In the genomic region with DNA sequence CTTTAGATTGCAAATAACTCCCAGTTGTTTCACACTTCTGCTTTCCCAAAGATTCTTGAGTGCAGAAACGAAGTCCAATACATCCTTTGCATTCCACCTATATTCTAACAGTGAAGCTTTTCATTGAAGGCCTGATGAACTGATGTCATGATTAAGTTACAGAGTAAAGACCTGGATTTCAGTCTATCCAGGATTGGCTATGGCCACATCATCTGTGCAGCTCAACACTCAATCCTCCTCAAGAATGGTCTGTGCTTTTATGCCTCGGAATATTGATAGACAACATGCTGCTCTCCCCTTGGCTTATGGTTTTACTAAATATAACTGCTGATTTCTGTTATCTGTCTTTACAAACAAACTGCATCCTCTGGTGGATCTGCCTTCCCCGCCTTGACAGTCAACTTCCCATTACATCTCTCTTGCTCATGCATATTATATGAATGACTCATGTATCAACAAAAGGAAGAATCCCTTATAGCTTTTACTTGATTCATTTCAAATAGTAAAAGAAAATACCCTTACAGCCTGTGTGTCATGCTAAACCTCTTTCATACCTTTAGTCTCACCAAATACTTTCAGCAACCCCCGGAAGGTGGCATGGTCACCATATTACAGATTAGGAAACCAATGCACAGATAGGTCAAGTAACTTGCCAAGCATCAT, we compare ENCODE assay signal across 15 cellular contexts. TPM values are rescaled to one million over a fixed set of nuclear protein-coding genes. Genes with fewer than 3 reads are reported as not detected.
DNase-seq lines count a peak whose midpoint lies in the region; ATAC-seq, FAIRE-seq and TF ChIP-seq lines count a peak whose summit lies in the region.
"Had no signal": no experiment of that assay in that cellular context is flagged by ENCODE, and none has a peak within 500 bp of the region (broad histone marks: within the 10 kb centered on the region; RNA-seq: fewer than 3 reads in every experiment).

No MANE protein-coding gene starts in this region.

- 2% methylated on average over 4 of the region's 4 CpGs for WGBS in A549 (ENCODE audit: missing lambda C conversion rate)

- no peaks in the 10 kb centered on the region for H3K27me3 Mint-ChIP-seq in HFFc6 (ENCODE audit: insufficient read depth)
- peaks cover 6% of the 10 kb centered on the region for H3K27me3 Mint-ChIP-seq in activated CD8-positive, alpha-beta T cell treated with anti-CD3 and anti-CD28 coated beads for 36 hours

- peaks cover 72% of the 10 kb centered on the region for H3K4me1 Mint-ChIP-seq in HFFc6 (ENCODE audit: low read depth)
- H3K4me1 Mint-ChIP-seq in activated CD8-positive, alpha-beta T cell treated with anti-CD3 and anti-CD28 coated beads for 36 hours (ENCODE audit: low read depth), result no peaks in the 10 kb centered on the region
- H3K4me1 Mint-ChIP-seq: activated naive CD8-positive, alpha-beta T cell treated with anti-CD3 and anti-CD28 coated beads, Interleukin-2, amount 50 U/mL, for 24 hours; B cell had no signal

- no peak for TF ChIP-seq RAD21 in A549 (conservative IDR thresholded peaks at IDR 0.05 in 1 of 2, IDR thresholded peaks at IDR 0.05 in 1 of 2)

- H3K9me3 ChIP-seq in A549, result no peaks in the 10 kb centered on the region
- no peaks in the 10 kb centered on the region for H3K9me3 ChIP-seq in adipocyte (ENCODE audit: control insufficient read depth, low read length)
- H3K9me3 ChIP-seq: right atrium auricular region, thyroid gland had no signal

- no peaks in the 10 kb centered on the region for H3K27me3 ChIP-seq in adipocyte (replicated peaks; ENCODE audit: control insufficient read depth, insufficient read depth, low read length)
- H3K27me3 ChIP-seq: right atrium auricular region, thyroid gland had no signal

- TF ChIP-seq CTCF in A549 (IDR thresholded peaks at IDR 0.05), result no peak
- TF ChIP-seq CTCF in HFFc6 (IDR thresholded peaks at IDR 0.05), result no peak
- no peak for TF ChIP-seq CTCF in activated CD8-positive, alpha-beta T cell treated with anti-CD3 and anti-CD28 coated beads for 36 hours (IDR thresholded peaks at IDR 0.05)

- H3K27ac ChIP-seq in A549, result peak overlapping the region in 1 of 2 experiments; percentile 44; a peak in 2 of 6 replicates
- H3K27ac ChIP-seq: right atrium auricular region, thyroid gland had no signal

- H3K4me3 ChIP-seq in A549 (no peak overlapping the region), adipocyte (ENCODE audit: low read length) (no peak overlapping the region)
- H3K4me3 ChIP-seq: right atrium auricular region, thyroid gland had no signal

- no peak overlapping the region for H3K9ac ChIP-seq in adipocyte (ENCODE audit: low read length)

- H3K4me1 ChIP-seq in A549, result peaks cover 12% of the 10 kb centered on the region; the same call in 2 of the 3 replicates
- peaks cover 9% of the 10 kb centered on the region for H3K4me1 ChIP-seq in adipocyte (ENCODE audit: control insufficient read depth, insufficient read depth, low read length)
- H3K4me1 ChIP-seq: right atrium auricular region, thyroid gland had no signal

- peak; percentile 60 to 81; a peak in 5 of 6 replicates for ATAC-seq in A549
- ATAC-seq in HG03175 (IDR thresholded peaks at IDR 0.05; ENCODE audit: unreplicated experiment), result no peak
- no peak for ATAC-seq in activated CD8-positive, alpha-beta T cell treated with anti-CD3 and anti-CD28 coated beads for 36 hours
- ATAC-seq: activated naive CD8-positive, alpha-beta T cell treated with anti-CD3 and anti-CD28 coated beads, Interleukin-2, amount 50 U/mL, for 24 hours had no signal

- H3K4me3 Mint-ChIP-seq in HFFc6, result peak overlapping the region; percentile 28; the same call in 1 of the 2 replicates
- no peak overlapping the region for H3K4me3 Mint-ChIP-seq in activated CD8-positive, alpha-beta T cell treated with anti-CD3 and anti-CD28 coated beads for 36 hours
- H3K4me3 Mint-ChIP-seq: activated naive CD8-positive, alpha-beta T cell treated with anti-CD3 and anti-CD28 coated beads, Interleukin-2, amount 50 U/mL, for 24 hours; B cell had no signal

- FAIRE-seq in A549 (lab: Jason Lieb, UNC), result no peak

- CTCF ChIA-PET in A549 (lab: Yijun Ruan, JAX), result interaction anchor here (0.9 to 2.5 kb wide), 6 partner anchors 8 to 903 kb away, joined by 3 to 13 read pairs (median 4); no protein-coding TSS in a partner anchor
- CTCF ChIA-PET in activated CD8-positive, alpha-beta T cell treated with anti-CD3 and anti-CD28 coated beads for 36 hours (lab: Charles Lee), result interaction anchor here (1.0 to 1.6 kb wide), 4 partner anchors 8 to 471 kb away, joined by 3 to 12 read pairs (median 4); no protein-coding TSS in a partner anchor

- H3K9me3 Mint-ChIP-seq in HFFc6, result no peaks in the 10 kb centered on the region
- H3K9me3 Mint-ChIP-seq in activated CD8-positive, alpha-beta T cell treated with anti-CD3 and anti-CD28 coated beads for 36 hours, result no peaks in the 10 kb centered on the region
- H3K9me3 Mint-ChIP-seq: activated naive CD8-positive, alpha-beta T cell treated with anti-CD3 and anti-CD28 coated beads, Interleukin-2, amount 50 U/mL, for 24 hours had no signal

- no peak for TF ChIP-seq EP300 in A549 (IDR thresholded peaks at IDR 0.05)

- intact Hi-C loops in activated CD8-positive, alpha-beta T cell treated with anti-CD3 and anti-CD28 coated beads for 36 hours (cut with micrococcal nuclease), result loop anchor here (10.0 kb wide), 2 partner anchors 257 to 337 kb away; no protein-coding TSS in a partner anchor

- DNase-seq in A549 (ENCODE audit: low read depth in 1 of 2, low spot score in 1 of 2), result peak; percentile 42 to 46
- DNase-seq in HFFc6, result peak; percentile 83
- peak; percentile 56 for DNase-seq in adipocyte (ENCODE audit: low read depth)
- peak; percentile 24 for DNase-seq in foreskin melanocyte
- no peak for DNase-seq in stimulated activated naive CD4-positive, alpha-beta T cell treated with Interleukin-2 at 50 U/mL for 16 hours (lab: John Stamatoyannopoulos, UW)
- no peak for DNase-seq in activated CD8-positive, alpha-beta T cell treated with anti-CD3 and anti-CD28 coated beads for 36 hours
- no peak for DNase-seq in pons (ENCODE audit: low spot score)
- DNase-seq: activated naive CD8-positive, alpha-beta T cell treated with anti-CD3 and anti-CD28 coated beads, Interleukin-2, amount 50 U/mL, for 24 hours; GDM1; NCI-H1930; T-helper 1 cell; thyroid gland had no signal

- no peaks in the 10 kb centered on the region for H3K36me3 ChIP-seq in adipocyte (ENCODE audit: control insufficient read depth, insufficient read depth, low read length, severe bottlenecking)
- H3K36me3 ChIP-seq: right atrium auricular region, thyroid gland had no signal

- peak overlapping the region; percentile 27; the same call in 2 of the 3 replicates for H3K4me2 ChIP-seq in A549

- POLR2A ChIA-PET in A549 (lab: Yijun Ruan, JAX), result no interaction called here
- POLR2A ChIA-PET in activated CD8-positive, alpha-beta T cell treated with anti-CD3 and anti-CD28 coated beads for 36 hours (lab: Charles Lee), result no interaction called here

- H3K36me3 Mint-ChIP-seq in HFFc6 (ENCODE audit: low read depth), result no peaks in the 10 kb centered on the region
- no peaks in the 10 kb centered on the region for H3K36me3 Mint-ChIP-seq in activated CD8-positive, alpha-beta T cell treated with anti-CD3 and anti-CD28 coated beads for 36 hours (ENCODE audit: low read depth)

- TF ChIP-seq POLR2A in A549 (IDR thresholded peaks at IDR 0.05; ENCODE audit: low read length), result no peak

- peak overlapping the region; percentile 62 for H3K27ac Mint-ChIP-seq in HFFc6
- H3K27ac Mint-ChIP-seq in activated CD8-positive, alpha-beta T cell treated with anti-CD3 and anti-CD28 coated beads for 36 hours, result no peak overlapping the region
- H3K27ac Mint-ChIP-seq: activated naive CD8-positive, alpha-beta T cell treated with anti-CD3 and anti-CD28 coated beads, Interleukin-2, amount 50 U/mL, for 24 hours; B cell had no signal

TF ChIP-seq in A549, 52 proteins besides CTCF, POLR2A, EP300 and RAD21:
- TF ChIP-seq FOSL2 (IDR thresholded peaks at IDR 0.05), result no peak
- peak; percentile 70 for TF ChIP-seq FOSL2 (CRISPR knock-in tag; IDR thresholded peaks at IDR 0.05)
- no peak for TF ChIP-seq SMC3 (IDR thresholded peaks at IDR 0.05)

RNA-seq across cellular contexts. Expression of gene SCN11A, which starts 59.5 kb away (rescaled TPM):
- polyA plus RNA-seq in A549 (2011; rRNA removed) (not detected in 2 replicates), A549 (2017; fragmentation: RNase III; extraction: RNeasy Plus Mini Kit Qiagen cat#74134 plus additional on column Dnase treatment) (0.01 TPM in 1 of 3 replicates, not detected in the others)
- not detected in 2 replicates for polyA plus RNA-seq in A549 (2012; cell fraction: cytosol; rRNA removed)
- 0.01 TPM in 1 of 2 replicates, not detected in the other for polyA plus RNA-seq in A549 (2012; cell fraction: nucleus; rRNA removed)
- not detected in 2 replicates for polyA minus RNA-seq in A549 (2011; rRNA and poly(A)+ RNA removed)
- not detected for total RNA-seq in HFFc6 (2021; fragmentation: NEBNext Ultra II Directional; extraction: Animal tissue kit (Norgen Biotek cat#: 25700))
- total RNA-seq in activated CD8-positive, alpha-beta T cell treated with anti-CD3 and anti-CD28 coated beads for 36 hours, result not detected

RNA-seq across cellular contexts. Expression of gene WDR48, which starts 59.6 kb away (rescaled TPM):
- polyA plus RNA-seq in A549 (2011; rRNA removed) (39.6 and 41.0 TPM in 2 replicates), A549 (2017; fragmentation: RNase III; extraction: RNeasy Plus Mini Kit Qiagen cat#74134 plus additional on column Dnase treatment) (18.8 to 21.0 TPM (median 20.0 TPM) in 3 replicates)
- 6.7 and 8.5 TPM in 2 replicates for polyA plus RNA-seq in A549 (2012; cell fraction: cytosol; rRNA removed)
- 5.7 and 9.7 TPM in 2 replicates for polyA plus RNA-seq in A549 (2012; cell fraction: nucleus; rRNA removed)
- 18.9 and 20.7 TPM in 2 replicates for polyA minus RNA-seq in A549 (2011; rRNA and poly(A)+ RNA removed)
- total RNA-seq in HFFc6 (2021; fragmentation: NEBNext Ultra II Directional; extraction: Animal tissue kit (Norgen Biotek cat#: 25700)), result 10 to 100 TPM; 25.7 to 29.1 (median 28.1) TPM
- 10 to 100 TPM; 33.2 to 34.7 TPM for total RNA-seq in activated CD8-positive, alpha-beta T cell treated with anti-CD3 and anti-CD28 coated beads for 36 hours

Comparison
In these comparisons a context has a peak if more than half of its experiments do, and no peak if none do; other contexts are left out.
1. ATAC-seq: peak in A549 (2 of 2); none in HG03175 (single experiment) and activated CD8-positive, alpha-beta T cell treated with anti-CD3 and anti-CD28 coated beads for 36 hours (single experiment).
2. DNase-seq: peak in A549 (2 of 2), HFFc6 (single experiment), adipocyte (single experiment) and foreskin melanocyte (single experiment); none in stimulated activated naive CD4-positive, alpha-beta T cell treated with Interleukin-2 at 50 U/mL for 16 hours (single experiment), activated CD8-positive, alpha-beta T cell treated with anti-CD3 and anti-CD28 coated beads for 36 hours (single experiment) and pons (single experiment).